Comparison of ENCODE assay signal across 1 cellular context in genomic region chr20:58983115-58983468, GRCh38.
TF ChIP-seq lines count a peak whose summit lies in the region.
"Not testable (repeated sequence)": the region's sequence is repeated elsewhere in the genome, so short reads cannot be mapped to it uniquely, and the experiment has no call there.

No MANE protein-coding gene starts in this region.

TF ChIP-seq in HepG2, 621 proteins besides CTCF, POLR2A, EP300 and RAD21:
- TF ChIP-seq TCF12 (IDR thresholded peaks at IDR 0.05): not testable (repeated sequence)
- TF ChIP-seq TCF12 (CRISPR knock-in tag; IDR thresholded peaks at IDR 0.05) (0 out of 2 replicates have a peak, but pooled peaks have one; percentile 31), ZNF607 (CRISPR knock-in tag; IDR thresholded peaks at IDR 0.05; ENCODE audit: borderline replicate concordance) (0 out of 2 replicates have a peak, but pooled peaks have one; percentile 40), SAFB2 (CRISPR knock-in tag; IDR thresholded peaks at IDR 0.05; ENCODE audit: borderline replicate concordance, low read depth) (0 out of 2 replicates have a peak, but pooled peaks have one; percentile 35), ZBTB37 (CRISPR knock-in tag; IDR thresholded peaks at IDR 0.05) (0 out of 2 replicates have a peak, but pooled peaks have one; percentile 4), PITX1 (CRISPR knock-in tag; IDR thresholded peaks at IDR 0.05) (0 out of 2 replicates have a peak, but pooled peaks have one; percentile 10), ZBTB38 (CRISPR knock-in tag; IDR thresholded peaks at IDR 0.05) (0 out of 2 replicates have a peak, but pooled peaks have one; percentile 22), ZNF383 (CRISPR knock-in tag; IDR thresholded peaks at IDR 0.05; ENCODE audit: borderline replicate concordance) (0 out of 2 replicates have a peak, but pooled peaks have one; percentile 59)
